In genomic region chr1:201681375-201681774, GRCh38 we compare ENCODE assay signal across 18 cellular contexts.
"Had no signal": no experiment of that assay in that cellular context is flagged by ENCODE, and none has a peak within 500 bp of the region (broad histone marks: within the 10 kb centered on the region; RNA-seq: fewer than 3 reads in every experiment).

No MANE protein-coding gene starts in this region.

- H3K9me3 ChIP-seq: ascending aorta, esophagus muscularis mucosa, thyroid gland had no signal

- H3K27ac ChIP-seq: ascending aorta, esophagus muscularis mucosa, thyroid gland, WERI-Rb-1 had no signal

- ATAC-seq: left lobe of liver; stimulated activated naive B cell treated with anti-CD40 and anti-IgM and Interleukin-4, amounts not matched to agents 10 μg/mL and 1 μg/mL and 100 μg/mL, for 72 hours had no signal

- H3K4me3 ChIP-seq: ascending aorta, esophagus muscularis mucosa, thyroid gland had no signal

- H3K36me3 ChIP-seq: ascending aorta, thyroid gland had no signal

- H3K27me3 ChIP-seq: ascending aorta, esophagus muscularis mucosa, thyroid gland had no signal

- DNase-seq: activated CD4-positive, alpha-beta T cell treated with anti-CD3 and anti-CD28 coated beads for 1 hour; activated CD8-positive, alpha-beta memory T cell treated with anti-CD3 and anti-CD28 coated beads for 24 hours; activated CD8-positive, alpha-beta memory T cell treated with anti-CD3 and anti-CD28 coated beads, Interleukin-2, amount 50 U/mL, for 48 hours; activated effector memory CD4-positive, alpha-beta T cell treated with Interleukin-2 at 50 U/mL for 16 hours; activated naive CD4-positive, alpha-beta T cell treated with anti-CD3 and anti-CD28 coated beads, Interleukin-2, amount 50 U/mL, for 16 hours; activated T-cell treated with anti-CD3 and anti-CD28 coated beads, Interleukin-2, amount 50 U/mL, for 48 hours; effector CD4-positive, alpha-beta T cell; foreskin fibroblast; mammary epithelial cell; midbrain; stimulated activated naive B cell treated with anti-CD40 and anti-IgM and Interleukin-4, amounts not matched to agents 10 μg/mL and 1 μg/mL and 100 μg/mL, for 72 hours; SW 1271; T-helper 2 cell; thyroid gland; WERI-Rb-1 had no signal
